13 cellular contexts compared by ENCODE assay signal in genomic region chr6:109091314-109092009, GRCh38. TPM values are rescaled to one million over a fixed set of nuclear protein-coding genes. Genes with fewer than 3 reads are reported as not detected.
DNase-seq lines count a peak whose midpoint lies in the region; ATAC-seq and TF ChIP-seq lines count a peak whose summit lies in the region.
"Had no signal": no experiment of that assay in that cellular context is flagged by ENCODE, and none has a peak within 500 bp of the region (broad histone marks: within the 10 kb centered on the region; RNA-seq: fewer than 3 reads in every experiment).

No MANE protein-coding gene starts in this region.

- peaks cover 38% of the 10 kb centered on the region for H3K4me1 Mint-ChIP-seq in activated T-cell treated with anti-CD3 and anti-CD28 coated beads, Interleukin-2, amount 50 U/mL, for 4 hours (ENCODE audit: low read depth)
- H3K4me1 Mint-ChIP-seq in activated CD8-positive, alpha-beta T cell treated with anti-CD3 and anti-CD28 coated beads, Interleukin-2, amount 10 ng/mL, durations not matched to agents 7 days and 5 days (ENCODE audit: low read depth), result peaks cover 29% of the 10 kb centered on the region
- H3K4me1 Mint-ChIP-seq in stimulated activated naive CD8-positive, alpha-beta T cell treated with anti-CD3 and anti-CD28 coated beads, Interleukin-15, amount 100 ng/mL, for 72 hours, result peaks cover 37% of the 10 kb centered on the region

- no peaks in the 10 kb centered on the region for H3K9me3 Mint-ChIP-seq in activated T-cell treated with anti-CD3 and anti-CD28 coated beads, Interleukin-2, amount 50 U/mL, for 4 hours
- no peaks in the 10 kb centered on the region for H3K9me3 Mint-ChIP-seq in activated CD8-positive, alpha-beta T cell treated with anti-CD3 and anti-CD28 coated beads, Interleukin-2, amount 10 ng/mL, durations not matched to agents 7 days and 5 days (ENCODE audit: insufficient read depth)
- H3K9me3 Mint-ChIP-seq in stimulated activated naive CD8-positive, alpha-beta T cell treated with anti-CD3 and anti-CD28 coated beads, Interleukin-15, amount 100 ng/mL, for 72 hours, result no peaks in the 10 kb centered on the region
- H3K9me3 Mint-ChIP-seq: stimulated activated naive B cell treated with anti-CD40 and anti-IgM and Interleukin-4, amounts not matched to agents 10 μg/mL and 1 μg/mL and 100 μg/mL, for 72 hours had no signal

- peak overlapping the region; percentile 67 for H3K4me3 ChIP-seq in hepatocyte

- H3K4me1 ChIP-seq in hepatocyte (ENCODE audit: insufficient read depth), result peaks cover 10% of the 10 kb centered on the region

- TF ChIP-seq CTCF in hepatocyte (IDR thresholded peaks at IDR 0.05; ENCODE audit: poor library complexity), result no peak

- no peaks in the 10 kb centered on the region for H3K36me3 ChIP-seq in hepatocyte (replicated peaks; ENCODE audit: insufficient read depth, low read depth)
- H3K36me3 ChIP-seq: Peyer's patch had no signal

- H3K36me3 Mint-ChIP-seq in activated T-cell treated with anti-CD3 and anti-CD28 coated beads, Interleukin-2, amount 50 U/mL, for 4 hours (ENCODE audit: insufficient read depth), result peaks cover 3% of the 10 kb centered on the region
- peaks cover 7% of the 10 kb centered on the region for H3K36me3 Mint-ChIP-seq in activated CD8-positive, alpha-beta T cell treated with anti-CD3 and anti-CD28 coated beads, Interleukin-2, amount 10 ng/mL, durations not matched to agents 7 days and 5 days (ENCODE audit: low read depth)

- H3K4me3 Mint-ChIP-seq in activated T-cell treated with anti-CD3 and anti-CD28 coated beads, Interleukin-2, amount 50 U/mL, for 4 hours, result peak overlapping the region; percentile 56
- peak overlapping the region; percentile 37 for H3K4me3 Mint-ChIP-seq in activated CD8-positive, alpha-beta T cell treated with anti-CD3 and anti-CD28 coated beads, Interleukin-2, amount 10 ng/mL, durations not matched to agents 7 days and 5 days
- H3K4me3 Mint-ChIP-seq in stimulated activated naive CD8-positive, alpha-beta T cell treated with anti-CD3 and anti-CD28 coated beads, Interleukin-15, amount 100 ng/mL, for 72 hours, result peak overlapping the region; percentile 65 to 94

- H3K9me2 ChIP-seq in hepatocyte (replicated peaks; ENCODE audit: insufficient read depth), result no peaks in the 10 kb centered on the region

- no peak overlapping the region for H3K27ac Mint-ChIP-seq in activated CD8-positive, alpha-beta T cell treated with anti-CD3 and anti-CD28 coated beads, Interleukin-2, amount 10 ng/mL, durations not matched to agents 7 days and 5 days
- H3K27ac Mint-ChIP-seq in stimulated activated naive CD8-positive, alpha-beta T cell treated with anti-CD3 and anti-CD28 coated beads, Interleukin-15, amount 100 ng/mL, for 72 hours, result peak overlapping the region in 1 of 2 donors; percentile 63
- H3K27ac Mint-ChIP-seq: stimulated activated naive B cell treated with anti-CD40 and anti-IgM and Interleukin-4, amounts not matched to agents 10 μg/mL and 1 μg/mL and 100 μg/mL, for 72 hours had no signal

- peaks cover 20% of the 10 kb centered on the region for H4K20me1 ChIP-seq in hepatocyte (ENCODE audit: insufficient read depth, poor library complexity, severe bottlenecking)

- H3K4me2 ChIP-seq in hepatocyte, result peak overlapping the region; percentile 80

- no peaks in the 10 kb centered on the region for H3K27me3 Mint-ChIP-seq in activated T-cell treated with anti-CD3 and anti-CD28 coated beads, Interleukin-2, amount 50 U/mL, for 4 hours (ENCODE audit: low read depth)
- H3K27me3 Mint-ChIP-seq in activated CD8-positive, alpha-beta T cell treated with anti-CD3 and anti-CD28 coated beads, Interleukin-2, amount 10 ng/mL, durations not matched to agents 7 days and 5 days (ENCODE audit: low read depth), result no peaks in the 10 kb centered on the region
- H3K27me3 Mint-ChIP-seq in stimulated activated naive CD8-positive, alpha-beta T cell treated with anti-CD3 and anti-CD28 coated beads, Interleukin-15, amount 100 ng/mL, for 72 hours, result no peaks in the 10 kb centered on the region
- H3K27me3 Mint-ChIP-seq: stimulated activated naive B cell treated with anti-CD40 and anti-IgM and Interleukin-4, amounts not matched to agents 10 μg/mL and 1 μg/mL and 100 μg/mL, for 72 hours had no signal

- POLR2A ChIA-PET in activated CD8-positive, alpha-beta T cell treated with anti-CD3 and anti-CD28 coated beads, Interleukin-2, amount 10 ng/mL, durations not matched to agents 7 days and 5 days (lab: Charles Lee), result no interaction called here

- H3K79me2 ChIP-seq in hepatocyte, result peaks cover 74% of the 10 kb centered on the region

- no peak overlapping the region for H3K27ac ChIP-seq in hepatocyte
- H3K27ac ChIP-seq: Peyer's patch had no signal

- no peaks in the 10 kb centered on the region for H3K27me3 ChIP-seq in hepatocyte
- H3K27me3 ChIP-seq: Peyer's patch had no signal

- ATAC-seq in activated T-cell treated with anti-CD3 and anti-CD28 coated beads, Interleukin-2, amount 50 U/mL, for 4 hours, result no peak
- no peak for ATAC-seq in activated CD8-positive, alpha-beta T cell treated with anti-CD3 and anti-CD28 coated beads, Interleukin-2, amount 10 ng/mL, durations not matched to agents 7 days and 5 days
- ATAC-seq in stimulated activated naive CD8-positive, alpha-beta T cell treated with anti-CD3 and anti-CD28 coated beads, Interleukin-15, amount 100 ng/mL, for 72 hours, result no peak
- ATAC-seq: stimulated activated naive B cell treated with anti-CD40 and anti-IgM and Interleukin-4, amounts not matched to agents 10 μg/mL and 1 μg/mL and 100 μg/mL, for 72 hours had no signal

- no peak overlapping the region for H2AFZ ChIP-seq in hepatocyte

- CTCF ChIA-PET in activated CD8-positive, alpha-beta T cell treated with anti-CD3 and anti-CD28 coated beads, Interleukin-2, amount 10 ng/mL, durations not matched to agents 7 days and 5 days (lab: Charles Lee), result interaction anchor here (0.6 to 2.3 kb wide), 4 partner anchors 151 to 571 kb away, joined by 3 to 5 read pairs (median 3); no protein-coding TSS in a partner anchor

- H3K9me3 ChIP-seq in hepatocyte (ENCODE audit: low read depth), result no peaks in the 10 kb centered on the region
- H3K9me3 ChIP-seq: Peyer's patch had no signal

- WGBS in hepatocyte (ENCODE audit: low lambda C conversion rate, missing lambda C conversion rate), result 95% methylated on average over 5 of the region's 5 CpGs

- no peak for DNase-seq in activated T-cell treated with anti-CD3 and anti-CD28 coated beads, Interleukin-2, amount 50 U/mL, for 4 hours
- DNase-seq in activated T-cell treated with anti-CD3 and anti-CD28 coated beads for 4 hours (no peak), hepatocyte (ENCODE audit: low spot score) (no peak), activated gamma-delta T cell (lab: John Stamatoyannopoulos, UW) (no peak), inferior parietal cortex (ENCODE audit: extremely low spot score) (no peak), KG1 (lab: John Stamatoyannopoulos, UW) (no peak)
- DNase-seq in activated CD8-positive, alpha-beta T cell treated with anti-CD3 and anti-CD28 coated beads, Interleukin-2, amount 10 ng/mL, durations not matched to agents 7 days and 5 days, result no peak
- DNase-seq in stimulated activated naive CD8-positive, alpha-beta T cell treated with anti-CD3 and anti-CD28 coated beads, Interleukin-15, amount 100 ng/mL, for 72 hours, result no peak
- DNase-seq: activated CD4-positive, alpha-beta T cell treated with anti-CD3 and anti-CD28 coated beads for 1 hour; AML-193; Peyer's patch; small intestine; stimulated activated naive B cell treated with anti-CD40 and anti-IgM and Interleukin-4, amounts not matched to agents 10 μg/mL and 1 μg/mL and 100 μg/mL, for 72 hours had no signal

RNA-seq across cellular contexts. Expression of gene SESN1, which starts 3.2 kb away (rescaled TPM):
- 1 to 10 TPM; 3.9 to 7.0 (median 5.2) TPM for total RNA-seq in activated T-cell treated with anti-CD3 and anti-CD28 coated beads, Interleukin-2, amount 50 U/mL, for 4 hours
- total RNA-seq in activated CD8-positive, alpha-beta T cell treated with anti-CD3 and anti-CD28 coated beads, Interleukin-2, amount 10 ng/mL, durations not matched to agents 7 days and 5 days, result 10 to 100 TPM; 23.1 to 24.5 TPM
- 51.7 and 59.1 TPM in 2 replicates for total RNA-seq in hepatocyte
- 29.1 and 30.7 TPM in 2 replicates for polyA plus RNA-seq in hepatocyte

RNA-seq across cellular contexts. Expression of gene CEP57L1, which starts 3.8 kb away (rescaled TPM):
- total RNA-seq in activated T-cell treated with anti-CD3 and anti-CD28 coated beads, Interleukin-2, amount 50 U/mL, for 4 hours, result 1 to 10 TPM; 7.5 to 8.2 (median 7.6) TPM
- 10 to 100 TPM; 25.2 to 25.3 TPM for total RNA-seq in activated CD8-positive, alpha-beta T cell treated with anti-CD3 and anti-CD28 coated beads, Interleukin-2, amount 10 ng/mL, durations not matched to agents 7 days and 5 days
- total RNA-seq in hepatocyte, result 14.7 and 18.7 TPM in 2 replicates
- 11.9 and 13.8 TPM in 2 replicates for polyA plus RNA-seq in hepatocyte
